In the genomic region with DNA sequence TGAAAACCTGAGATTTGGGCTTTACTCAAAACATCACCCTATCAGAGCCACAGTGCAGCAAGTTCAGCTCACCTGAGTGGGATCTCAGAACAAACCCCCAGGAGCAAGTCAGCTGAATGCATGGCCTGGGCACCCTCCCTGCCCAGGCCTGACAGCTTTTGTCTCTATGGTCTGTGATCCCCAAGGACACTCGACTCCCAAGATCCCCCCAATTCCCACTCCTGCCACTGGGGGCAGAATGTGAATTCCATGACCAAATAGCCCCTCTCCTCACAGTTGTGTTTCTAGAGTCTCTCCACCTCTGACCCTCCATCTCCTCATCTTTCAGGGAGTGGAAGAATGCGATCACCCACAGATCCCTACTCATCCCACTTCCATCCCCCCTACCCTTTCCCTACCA, we compare ENCODE assay signal across 17 cellular contexts. TPM values are rescaled to one million over a fixed set of nuclear protein-coding genes. Genes with fewer than 3 reads are reported as not detected.
DNase-seq lines count a peak whose midpoint lies in the region; ATAC-seq, FAIRE-seq and TF ChIP-seq lines count a peak whose summit lies in the region.
"Had no signal": no experiment of that assay in that cellular context is flagged by ENCODE, and none has a peak within 500 bp of the region (broad histone marks: within the 10 kb centered on the region; RNA-seq: fewer than 3 reads in every experiment).

No MANE protein-coding gene starts in this region.

- peaks cover 7% of the 10 kb centered on the region; the same call in 1 of the 3 replicates for H3K4me1 Mint-ChIP-seq in GM23338

- intact Hi-C loops in K562 (cut with micrococcal nuclease): no loop called here

- no peaks in the 10 kb centered on the region for H3K36me3 ChIP-seq in GM23338 (ENCODE audit: insufficient read depth)
- H3K36me3 ChIP-seq in K562 (ENCODE audit: control insufficient read depth, insufficient read depth, low read length): peaks cover 5% of the 10 kb centered on the region; the same call in 1 of the 3 replicates

- no peak for TF ChIP-seq RAD21 in K562 (CRISPR knock-in tag; conservative IDR thresholded peaks at IDR 0.05 in 1 of 2, IDR thresholded peaks at IDR 0.05 in 1 of 2)

- H3F3A ChIP-seq in GM23338 (replicated peaks; ENCODE audit: low read depth): no peaks in the 10 kb centered on the region

- 81% methylated on average over 2 of the region's 2 CpGs for WGBS in K562 (ENCODE audit: insufficient coverage, low coverage, missing lambda C conversion rate)

- peaks cover 9% of the 10 kb centered on the region for H3K9me1 ChIP-seq in K562 (ENCODE audit: control insufficient read depth, insufficient read depth, low read length)

- no peaks in the 10 kb centered on the region for H3K4me1 ChIP-seq in GM23338 (ENCODE audit: insufficient read depth)
- peaks cover 0 to 26% of the 10 kb centered on the region in 2 experiments; a peak in 3 of 5 replicates for H3K4me1 ChIP-seq in K562 (replicated peaks in 1 of 2; ENCODE audit: control insufficient read depth in 2 of 2, insufficient read depth in 2 of 2, low read length in 2 of 2)

- peaks cover 7% of the 10 kb centered on the region; the same call in 2 of the 3 replicates for H3K36me3 Mint-ChIP-seq in GM23338 (ENCODE audit: low read depth)
- H3K36me3 Mint-ChIP-seq: immature natural killer cell; natural killer cell treated with Interleukin-12 subunit alpha and Interleukin-12 subunit beta and Interleukin-15 and Interleukin-18, amount 100 ng/mL, for 72 hours had no signal

- H2AFZ ChIP-seq in GM23338: no peak overlapping the region
- no peak overlapping the region for H2AFZ ChIP-seq in K562 (ENCODE audit: low read depth, low read length)

- H3K27me3 ChIP-seq in GM23338 (ENCODE audit: insufficient read depth) (no peaks in the 10 kb centered on the region), K562 (ENCODE audit: control insufficient read depth in 2 of 2, insufficient read depth in 2 of 2, low read length in 2 of 2) (no peaks in the 10 kb centered on the region)

- no peaks in the 10 kb centered on the region for H3K9me3 ChIP-seq in K562 (replicated peaks; ENCODE audit: control insufficient read depth, insufficient read depth, low read depth, low read length)

- H3K9ac ChIP-seq in K562 (ENCODE audit: insufficient read depth in 1 of 2, low read depth in 2 of 2, low read length in 2 of 2): no peak overlapping the region

- H3K4me2 ChIP-seq in GM23338: no peak overlapping the region
- no peak overlapping the region for H3K4me2 ChIP-seq in K562 (ENCODE audit: insufficient read depth, low read length)

- BruUV-seq in K562 (replicated peaks; lab: Mats Ljungman, UMichigan): no TSS peak

- ATAC-seq in GM23338 (peak; percentile 84), K562 (peak; percentile 35; the same call in 2 of the 3 replicates), GM19467 (IDR thresholded peaks at IDR 0.05; ENCODE audit: unreplicated experiment) (no peak)
- ATAC-seq: activated T-cell treated with anti-CD3 and anti-CD28 coated beads, Interleukin-2, amount 50 U/mL, for 72 hours; natural killer cell treated with Interleukin-12 subunit alpha and Interleukin-12 subunit beta and Interleukin-15 and Interleukin-18, amount 100 ng/mL, for 72 hours had no signal

- peaks cover 8% of the 10 kb centered on the region for H3K9me3 Mint-ChIP-seq in GM23338
- H3K9me3 Mint-ChIP-seq: activated T-cell treated with anti-CD3 and anti-CD28 coated beads, Interleukin-2, amount 50 U/mL, for 72 hours; immature natural killer cell; natural killer cell treated with Interleukin-12 subunit alpha and Interleukin-12 subunit beta and Interleukin-15 and Interleukin-18, amount 100 ng/mL, for 72 hours had no signal

- in situ Hi-C loops in K562 (cut with MboI): no loop called here

- no peak overlapping the region for H3K4me3 ChIP-seq in AG09309 (ENCODE audit: control insufficient read depth, low read depth, low read length)
- no peak overlapping the region for H3K4me3 ChIP-seq in GM23338
- H3K4me3 ChIP-seq in K562: no peak overlapping the region

- TF ChIP-seq CTCF in AG09309 (IDR thresholded peaks at IDR 0.05; ENCODE audit: control insufficient read depth, insufficient read depth, low read depth, low read length, missing control alignments) (peak; percentile 18), GM23338 (conservative IDR thresholded peaks at IDR 0.05; ENCODE audit: low read depth in 2 of 2) (peak; percentile 54 to 60), K562 (IDR thresholded peaks at IDR 0.05 in 2 of 3, conservative IDR thresholded peaks at IDR 0.05 in 1 of 3; ENCODE audit: insufficient read depth in 2 of 3, low read depth in 1 of 3, low read length in 3 of 3) (peak; percentile 37 to 69 (median 42))

- H3K4me3 Mint-ChIP-seq in GM23338: no peak overlapping the region
- H3K4me3 Mint-ChIP-seq: activated T-cell treated with anti-CD3 and anti-CD28 coated beads, Interleukin-2, amount 50 U/mL, for 72 hours; immature natural killer cell; natural killer cell treated with Interleukin-12 subunit alpha and Interleukin-12 subunit beta and Interleukin-15 and Interleukin-18, amount 100 ng/mL, for 72 hours had no signal

- no peaks in the 10 kb centered on the region for H3K79me2 ChIP-seq in GM23338 (replicated peaks; ENCODE audit: insufficient read depth)
- H3K79me2 ChIP-seq in K562 (ENCODE audit: control insufficient read depth, insufficient read depth, low read length): no peaks in the 10 kb centered on the region

- H3K9me2 ChIP-seq in GM23338 (ENCODE audit: insufficient read depth): no peaks in the 10 kb centered on the region

- CTCF ChIA-PET in K562 (lab: Yijun Ruan, JAX; ENCODE audit: low intra/inter-chr PET ratio): no interaction called here

- FAIRE-seq in K562 (lab: Jason Lieb, UNC) (peak; percentile 42), GM12891 (lab: Jason Lieb, UNC) (no peak)
- FAIRE-seq: urothelium cell line had no signal

- H4K20me1 ChIP-seq in GM23338 (replicated peaks; ENCODE audit: insufficient read depth) (no peaks in the 10 kb centered on the region), K562 (replicated peaks; ENCODE audit: control insufficient read depth, insufficient read depth, low read length) (no peaks in the 10 kb centered on the region)

- H3K27me3 Mint-ChIP-seq in GM23338 (ENCODE audit: insufficient read depth, low read depth, poor library complexity): peaks cover 4% of the 10 kb centered on the region
- H3K27me3 Mint-ChIP-seq: natural killer cell treated with Interleukin-12 subunit alpha and Interleukin-12 subunit beta and Interleukin-15 and Interleukin-18, amount 100 ng/mL, for 72 hours had no signal

- H3K27ac ChIP-seq in GM23338 (ENCODE audit: low read depth): no peak overlapping the region
- H3K27ac ChIP-seq in K562 (ENCODE audit: extremely low read depth, low read depth, low read length): no peak overlapping the region
- H3K27ac ChIP-seq: C4-2B had no signal

- TF ChIP-seq POLR2A in K562 (conservative IDR thresholded peaks at IDR 0.05) (no peak), GM12891 (IDR thresholded peaks at IDR 0.05; ENCODE audit: low read depth, low read length) (no peak)

- no peak for DNase-seq in AG09309 (ENCODE audit: low read depth)
- peak; percentile 67 for DNase-seq in GM23338 (ENCODE audit: low spot score)
- DNase-seq in K562 (ENCODE audit: extremely low read depth in 1 of 4, low spot score in 3 of 4): peak in 3 of 4 experiments; percentile 42 to 75 (median 75)
- peak; percentile 78 for DNase-seq in iPS-NIHi11 (ENCODE audit: low spot score)
- no peak for DNase-seq in NCI-H2171 treated with DMSO at 0.1 percent for 48 hours (lab: John Stamatoyannopoulos, UW)
- DNase-seq in occipital lobe (lab: John Stamatoyannopoulos, UW): no peak
- DNase-seq in GM12891 (ENCODE audit: insufficient read length, low spot score): no peak
- DNase-seq: activated CD4-positive, CD25-positive, alpha-beta regulatory T cell; activated T-cell treated with anti-CD3 and anti-CD28 coated beads, Interleukin-2, amount 50 U/mL, for 72 hours; aorta; immature natural killer cell; NCI-H1105; NCI-H774 had no signal

- TF ChIP-seq EP300 in K562 (IDR thresholded peaks at IDR 0.05; ENCODE audit: low read length): no peak

- POLR2A ChIA-PET in K562 (lab: Yijun Ruan, JAX): interaction anchor here (1.0 kb wide), 1 partner anchor 18 kb away, joined by 3 read pairs; no protein-coding TSS in a partner anchor

- no peak overlapping the region for H3K27ac Mint-ChIP-seq in GM23338
- H3K27ac Mint-ChIP-seq: activated T-cell treated with anti-CD3 and anti-CD28 coated beads, Interleukin-2, amount 50 U/mL, for 72 hours had no signal

TF ChIP-seq in GM23338, 12 proteins besides CTCF, POLR2A, EP300 and RAD21 (continues in another document):
- TF ChIP-seq ZNF114 (CRISPR knock-in tag; IDR thresholded peaks at IDR 0.05) (no peak), EZH2phosphoT487 (IDR thresholded peaks at IDR 0.05; ENCODE audit: unreplicated experiment) (no peak), EZH2 (IDR thresholded peaks at IDR 0.05; ENCODE audit: low read depth, unreplicated experiment) (no peak)

TF ChIP-seq in GM12891, 5 proteins besides CTCF, POLR2A, EP300 and RAD21:
- TF ChIP-seq TAF1 (IDR thresholded peaks at IDR 0.05; ENCODE audit: low read depth, low read length): no peak
- TF ChIP-seq POU2F2 (IDR thresholded peaks at IDR 0.05; ENCODE audit: low read depth, low read length): no peak
- TF ChIP-seq PAX5 (IDR thresholded peaks at IDR 0.05; ENCODE audit: insufficient read depth, low read length, severe bottlenecking): no peak
- TF ChIP-seq SPI1 (IDR thresholded peaks at IDR 0.05; ENCODE audit: low read depth, low read length): no peak
- TF ChIP-seq POLR2AphosphoS5 (IDR thresholded peaks at IDR 0.05; ENCODE audit: low read depth, low read length): no peak
TF ChIP-seq in GM12891: peak in this region for 0.

RNA-seq across cellular contexts. Expression of a gene that starts 58.9 kb away (rescaled TPM):
- 16.5 and 16.6 TPM in 2 replicates for total RNA-seq in GM23338 (2014; rRNA removed; shearing (Covaris generic))
- polyA plus RNA-seq in GM23338 (2016; fragmentation: Nextera tagmentation; extraction: Ambion mirVana): 2.7 TPM in 2 replicates
- 68.7 and 76.5 TPM in 2 replicates for total RNA-seq in K562 (2011; cell fraction: chromatin; rRNA removed; ENCODE audit: low replicate concordance)
- 40.7 and 42.0 TPM in 2 replicates for total RNA-seq in K562 (2011; cell fraction: nucleolus; rRNA removed)
- total RNA-seq in K562 (2011; cell fraction: nucleoplasm; rRNA removed): 53.5 and 72.7 TPM in 2 replicates
- 5.8 and 7.9 TPM in 2 replicates for total RNA-seq in K562 (2014; rRNA removed)
- total RNA-seq in K562 (2014; rRNA removed; fragmentation: Illumina TruSeq; extraction: Trizol): 13.9 and 14.3 TPM in 2 replicates
- 14.0 and 15.0 TPM in 2 replicates for total RNA-seq in K562 (2015; rRNA removed; fragmentation: Illumina TruSeq; extraction: Trizol)
- total RNA-seq in K562 (2021): 24.2 and 26.9 TPM in 2 replicates
- 10.6 and 11.8 TPM in 2 replicates for polyA plus RNA-seq in K562 (2011; rRNA removed)
- 4.0 and 6.6 TPM in 2 replicates for polyA plus RNA-seq in K562 (2011; cell fraction: cytosol; rRNA removed)
- polyA plus RNA-seq in K562 (2011; cell fraction: nucleus; rRNA removed): 22.0 and 24.1 TPM in 2 replicates
- 6.6 and 7.6 TPM in 2 replicates for polyA plus RNA-seq in K562 (2012)
- 9.5 and 9.9 TPM in 2 replicates for polyA plus RNA-seq in K562 (2014; fragmentation: Illumina TruSeq; extraction: Trizol)
- 1 to 10 TPM; 1.2 to 1.8 TPM for polyA plus RNA-seq in K562 (2014; fragmentation: Nextera tagmentation; extraction: Ambion mirVana)
- 12.4 and 13.1 TPM in 2 replicates for polyA plus RNA-seq in K562 (2014; rRNA removed)
- polyA minus RNA-seq in K562 (2011; rRNA and poly(A)+ RNA removed): 22.8 and 24.7 TPM in 2 replicates
- 8.6 and 11.1 TPM in 2 replicates for polyA minus RNA-seq in K562 (2011; cell fraction: cytosol; rRNA and poly(A)+ RNA removed)
- 14.1 and 22.8 TPM in 2 replicates for polyA minus RNA-seq in K562 (2011; cell fraction: nucleus; rRNA and poly(A)+ RNA removed)
- 39.6 TPM for total RNA-seq in occipital lobe
- polyA plus RNA-seq in GM12891 (2012; ENCODE audit: low read depth, missing spikeins): 2.3 TPM

Comparison
In these comparisons a context has a peak if more than half of its experiments do, and no peak if none do; other contexts are left out.
1. DNase-seq: peak in GM23338 (single experiment), K562 (3 of 4) and iPS-NIHi11 (single experiment); none in AG09309 (single experiment), NCI-H2171 treated with DMSO at 0.1 percent for 48 hours (single experiment), occipital lobe (single experiment) and GM12891 (single experiment).
2. Peak in every context shown above with its lines, with median percentiles within 50 percentile points of each other: CTCF ChIP-seq.